In the genomic region with DNA sequence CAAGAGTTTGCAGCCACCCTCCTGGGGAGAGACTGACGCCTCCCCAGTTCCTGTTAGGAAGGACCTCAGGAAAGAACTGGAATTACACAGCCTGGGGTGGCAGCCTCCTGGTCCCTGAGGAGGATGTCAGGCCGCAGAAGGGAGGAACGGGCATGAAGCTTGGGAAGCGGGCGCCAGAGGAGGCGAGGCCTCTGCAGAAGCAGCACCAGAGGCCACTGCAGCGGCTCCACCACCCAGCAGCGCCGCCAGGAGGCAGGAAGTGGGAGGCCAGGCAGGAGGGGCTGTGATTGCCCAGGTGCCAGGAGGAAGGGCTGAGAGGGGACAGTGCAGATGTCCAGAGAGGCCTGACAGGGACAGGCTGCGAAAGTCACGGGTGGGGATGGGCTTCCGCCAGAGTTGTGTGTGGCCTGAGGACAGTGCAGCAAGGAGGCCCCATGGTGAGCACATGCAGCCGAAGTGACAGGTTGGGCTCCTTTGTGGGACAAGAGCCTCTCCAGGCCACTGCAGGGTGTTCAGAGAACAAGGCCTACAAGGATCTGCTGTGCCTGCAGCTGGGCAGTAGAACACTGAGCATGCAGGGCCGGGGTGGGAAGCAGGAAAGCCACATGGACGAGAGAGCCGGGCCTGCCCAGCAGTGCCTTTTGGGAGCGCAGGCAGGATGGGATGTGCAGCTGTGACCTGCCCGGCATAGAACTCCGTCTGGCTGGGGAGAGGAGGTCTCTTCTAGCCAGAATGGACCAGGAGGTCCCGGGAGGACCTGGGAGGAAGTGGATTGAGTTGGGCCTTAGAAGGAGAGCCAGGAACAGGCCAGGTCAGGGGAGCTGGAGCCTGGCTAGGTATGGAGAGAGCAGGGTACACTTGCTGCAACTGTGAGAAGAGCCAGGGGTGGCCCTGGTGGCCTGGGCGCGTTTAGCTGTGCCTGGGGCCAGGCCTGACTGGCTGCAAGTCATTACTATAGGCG, we compare ENCODE assay signal across 12 cellular contexts. TPM values are rescaled to one million over a fixed set of nuclear protein-coding genes. Genes with fewer than 3 reads are reported as not detected.
DNase-seq lines count a peak whose midpoint lies in the region; ATAC-seq, FAIRE-seq and TF ChIP-seq lines count a peak whose summit lies in the region.
"Had no signal": no experiment of that assay in that cellular context is flagged by ENCODE, and none has a peak within 500 bp of the region (broad histone marks: within the 10 kb centered on the region; RNA-seq: fewer than 3 reads in every experiment).

No MANE protein-coding gene starts in this region.

- no peak overlapping the region for H3K4me3 ChIP-seq in HFF-Myc (replicated peaks; ENCODE audit: low read depth, low read length)
- H3K4me3 ChIP-seq in H1 (ENCODE audit: extremely low read depth in 1 of 4, insufficient read depth in 2 of 4, low read depth in 3 of 4, low read length in 4 of 4): no peak overlapping the region
- no peak overlapping the region for H3K4me3 ChIP-seq in neural progenitor cell
- H3K4me3 ChIP-seq: SJSA1, thoracic aorta had no signal

- H3K18ac ChIP-seq in H1 (ENCODE audit: extremely low read depth, low read length): no peak overlapping the region

- TF ChIP-seq EP300 in H1 (IDR thresholded peaks at IDR 0.05; ENCODE audit: borderline replicate concordance in 1 of 2, low read depth in 2 of 2, low read length in 2 of 2): no peak

- no peak overlapping the region for H3K9ac ChIP-seq in H1 (replicated peaks in 1 of 4; ENCODE audit: extremely low read depth in 1 of 4, low read depth in 3 of 4, low read length in 3 of 4)
- no peak overlapping the region for H3K9ac ChIP-seq in neural progenitor cell

- no peak for ATAC-seq in HG03460 (IDR thresholded peaks at IDR 0.05; ENCODE audit: unreplicated experiment)

- H3K23ac ChIP-seq in H1 (ENCODE audit: insufficient read length): no peak overlapping the region

- CTCF ChIA-PET in Calu3 (lab: Charles Lee) (no interaction called here), H1 (lab: Charles Lee; ENCODE audit: partially characterized antibody) (interaction anchor here (0.6 to 4.7 kb wide), 40 partner anchors 10 to 1427 kb away, joined by 3 to 72 read pairs (median 4); no protein-coding TSS in a partner anchor)

- H3K14ac ChIP-seq in H1 (ENCODE audit: insufficient read length): no peak overlapping the region

- no peak overlapping the region for H2BK120ac ChIP-seq in H1 (replicated peaks; ENCODE audit: low read depth, low read length)

- H3K27ac Mint-ChIP-seq in Calu3 (ENCODE audit: unreplicated experiment): peak overlapping the region; percentile 43
- peak overlapping the region; percentile 34 for H3K27ac Mint-ChIP-seq in neural progenitor cell
- H3K27ac Mint-ChIP-seq: activated T-helper 1 cell treated with anti-CD3 and anti-CD28 coated beads, Interleukin-12 subunit alpha, Interleukin-12 subunit beta, Interleukin-2, Interleukin-4 antibody, amounts not matched to agents 30 ng/mL and 10 ng/mL and 1 ng/mL, durations not matched to agents 14 hours and 24 hours and 36 hours had no signal

- H3K27me3 Mint-ChIP-seq in Calu3 (ENCODE audit: unreplicated experiment) (no peaks in the 10 kb centered on the region), neural progenitor cell (ENCODE audit: insufficient read depth, low read depth) (peaks cover 9% of the 10 kb centered on the region)

- H4K20me1 ChIP-seq in H1 (replicated peaks in 1 of 2; ENCODE audit: control insufficient read depth in 1 of 2, insufficient read depth in 2 of 2, low read length in 2 of 2) (no peaks in the 10 kb centered on the region), neural progenitor cell (ENCODE audit: low read depth) (no peaks in the 10 kb centered on the region)

- H3K4me1 Mint-ChIP-seq in Calu3 (ENCODE audit: low read depth, unreplicated experiment) (no peaks in the 10 kb centered on the region), neural progenitor cell (peaks cover 5% of the 10 kb centered on the region)

- H3K27me3 ChIP-seq in H1 (replicated peaks in 1 of 4; ENCODE audit: control insufficient read depth in 3 of 4, extremely low read depth in 1 of 4, insufficient read depth in 3 of 4, low read length in 3 of 4) (no peaks in the 10 kb centered on the region), neural progenitor cell (no peaks in the 10 kb centered on the region)

- H2BK5ac ChIP-seq in H1 (ENCODE audit: low read depth, low read length): no peak overlapping the region

- H3K36me3 ChIP-seq in H1 (ENCODE audit: control insufficient read depth in 2 of 4, insufficient read depth in 4 of 4, low read length in 3 of 4) (no peaks in the 10 kb centered on the region), neural progenitor cell (no peaks in the 10 kb centered on the region)
- H3K36me3 ChIP-seq: thoracic aorta had no signal

- no TSS peak for BruUV-seq in Calu3 (replicated peaks; lab: Mats Ljungman, UMichigan)

- no peaks in the 10 kb centered on the region for H3K79me1 ChIP-seq in H1 (ENCODE audit: low read depth, low read length)

- H3K79me2 ChIP-seq in H1 (ENCODE audit: control insufficient read depth in 1 of 2, insufficient read depth in 2 of 2, low read length in 2 of 2) (no peaks in the 10 kb centered on the region), neural progenitor cell (ENCODE audit: low read depth) (no peaks in the 10 kb centered on the region)

- no peak overlapping the region for H3K56ac ChIP-seq in H1 (replicated peaks; ENCODE audit: insufficient read length, low read depth, low read length)

- no peak overlapping the region for H2BK20ac ChIP-seq in H1 (ENCODE audit: low read length)

- H3K4me1 ChIP-seq in H1 (replicated peaks in 1 of 4; ENCODE audit: control insufficient read depth in 3 of 4, insufficient read depth in 4 of 4, low read length in 3 of 4): no peaks in the 10 kb centered on the region; a peak in 1 of 7 replicates
- H3K4me1 ChIP-seq in neural progenitor cell: no peaks in the 10 kb centered on the region
- H3K4me1 ChIP-seq: SJSA1 had no signal

- H2AFZ ChIP-seq in H1 (ENCODE audit: low read length) (no peak overlapping the region), neural progenitor cell (replicated peaks) (no peak overlapping the region)

- H2AK5ac ChIP-seq in H1 (ENCODE audit: low read depth, low read length): no peak overlapping the region

- no peaks in the 10 kb centered on the region for H3F3A ChIP-seq in neural progenitor cell (ENCODE audit: low read depth)

- no peak overlapping the region for H2BK15ac ChIP-seq in H1 (ENCODE audit: low read length)

- no peak overlapping the region for H3K4me2 ChIP-seq in H1 (ENCODE audit: insufficient read depth in 1 of 2, low read depth in 2 of 2, low read length in 2 of 2)
- no peak overlapping the region for H3K4me2 ChIP-seq in neural progenitor cell

- intact Hi-C loops in Calu3 (cut with micrococcal nuclease; ENCODE audit: unreplicated experiment): no loop called here

- 85% methylated on average over 19 of the region's 23 CpGs; no CpG with 5 or more reads in 1 of the 2 experiments for WGBS in H1 (ENCODE audit: extremely low coverage in 1 of 2, insufficient coverage in 1 of 2, insufficient read length in 1 of 2, insufficient replicate concordance in 2 of 2, low coverage in 1 of 2, low lambda C conversion rate in 2 of 2, missing lambda C conversion rate in 1 of 2), 2 experiments

- DNase-seq in Calu3 (no peak), HFF-Myc (ENCODE audit: extremely low read depth, low read depth) (no peak), H1 (ENCODE audit: low read depth in 1 of 2, low spot score in 2 of 2) (peak in 1 of 2 experiments; percentile 89), neural progenitor cell (ENCODE audit: low spot score) (no peak), dedifferentiated amniotic fluid mesenchymal stem cell (ENCODE audit: extremely low spot score) (no peak), NCI-H1436 (lab: John Stamatoyannopoulos, UW) (no peak)
- DNase-seq: NCI-H1417, NCI-H524 had no signal

- no peak for FAIRE-seq in H1 (lab: Jason Lieb, UNC)

- H4K5ac ChIP-seq in H1 (ENCODE audit: insufficient read length, low read depth, low read length): no peak overlapping the region

- TF ChIP-seq POLR2A in H1 (IDR thresholded peaks at IDR 0.05; ENCODE audit: control extremely low read depth in 1 of 2, low read depth in 2 of 2, low read length in 2 of 2): no peak

- H3K23me2 ChIP-seq in H1 (ENCODE audit: low read depth, low read length): no peaks in the 10 kb centered on the region

- H3K9me3 ChIP-seq in H1 (ENCODE audit: insufficient read depth in 2 of 2, low read depth in 1 of 2, low read length in 1 of 2) (no peaks in the 10 kb centered on the region), neural progenitor cell (ENCODE audit: low read depth) (no peaks in the 10 kb centered on the region)
- H3K9me3 ChIP-seq: SJSA1 had no signal

- H3K36me3 Mint-ChIP-seq in Calu3 (ENCODE audit: insufficient read depth, unreplicated experiment): peaks cover 19% of the 10 kb centered on the region
- H3K36me3 Mint-ChIP-seq in neural progenitor cell: peaks cover 8% of the 10 kb centered on the region

- no peak overlapping the region for H4K91ac ChIP-seq in H1 (replicated peaks; ENCODE audit: insufficient read length, low read length)

- H3K27ac ChIP-seq in H1 (ENCODE audit: low read depth, low read length): no peak overlapping the region
- no peak overlapping the region for H3K27ac ChIP-seq in neural progenitor cell
- H3K27ac ChIP-seq: SJSA1, thoracic aorta had no signal

- POLR2A ChIA-PET in H1 (lab: Charles Lee; ENCODE audit: partially characterized antibody): interaction anchor here (1.0 to 1.1 kb wide), 2 partner anchors 10 to 24 kb away, joined by 3 to 5 read pairs; no protein-coding TSS in a partner anchor

- TF ChIP-seq RAD21 in H1 (IDR thresholded peaks at IDR 0.05 in 1 of 2, conservative IDR thresholded peaks at IDR 0.05 in 1 of 2; ENCODE audit: low read depth in 2 of 2, low read length in 2 of 2): peak; percentile 54 to 62

- H3K4me3 Mint-ChIP-seq in Calu3 (ENCODE audit: low read depth, unreplicated experiment) (no peak overlapping the region), neural progenitor cell (no peak overlapping the region)
- H3K4me3 Mint-ChIP-seq: activated T-helper 1 cell treated with anti-CD3 and anti-CD28 coated beads, Interleukin-12 subunit alpha, Interleukin-12 subunit beta, Interleukin-2, Interleukin-4 antibody, amounts not matched to agents 30 ng/mL and 10 ng/mL and 1 ng/mL, durations not matched to agents 14 hours and 24 hours and 36 hours had no signal

- no peak overlapping the region for H4K8ac ChIP-seq in H1 (ENCODE audit: extremely low read depth, insufficient read depth, low read length)

- H3K4ac ChIP-seq in H1 (replicated peaks; ENCODE audit: insufficient read length, low read depth, low read length): no peak overlapping the region

- H2BK12ac ChIP-seq in H1 (ENCODE audit: low read depth, low read length): peak overlapping the region; percentile 39; the same call in 1 of the 2 replicates

- TF ChIP-seq CTCF in Calu3 (IDR thresholded peaks at IDR 0.05; ENCODE audit: unreplicated experiment) (no peak), HFF-Myc (IDR thresholded peaks at IDR 0.05; ENCODE audit: low read depth, low read length, missing control alignments) (peak; percentile 28), H1 (IDR thresholded peaks at IDR 0.05; ENCODE audit: control extremely low read depth in 1 of 3, insufficient read depth in 1 of 3, low read depth in 1 of 3, low read length in 3 of 3) (peak in 2 of 3 experiments; percentile 82 to 87; a peak in 3 of 4 replicates), neural progenitor cell (IDR thresholded peaks at IDR 0.05) (no peak)

- H3K9me3 Mint-ChIP-seq in Calu3 (ENCODE audit: low read depth, unreplicated experiment) (no peaks in the 10 kb centered on the region), neural progenitor cell (no peaks in the 10 kb centered on the region)
- H3K9me3 Mint-ChIP-seq: activated T-helper 1 cell treated with anti-CD3 and anti-CD28 coated beads, Interleukin-12 subunit alpha, Interleukin-12 subunit beta, Interleukin-2, Interleukin-4 antibody, amounts not matched to agents 30 ng/mL and 10 ng/mL and 1 ng/mL, durations not matched to agents 14 hours and 24 hours and 36 hours had no signal

RNA-seq across cellular contexts. Expression of gene ALPP, which starts 39.1 kb away (rescaled TPM):
- total RNA-seq in Calu3 (2022) (not detected in 2 replicates), neural progenitor cell (ENCODE audit: low replicate concordance) (not detected in 2 replicates)
- 0.15 TPM in 1 of 2 replicates, not detected in the other for total RNA-seq in H1 (2021; fragmentation: NEBNext Ultra II Directional; extraction: Animal tissue kit (Norgen Biotek cat#: 25700))
- 0.15 and 0.20 TPM in 2 replicates for polyA plus RNA-seq in H1 (2011; rRNA removed)
- polyA plus RNA-seq in H1 (2011; cell fraction: cytosol; rRNA removed): 0.06 TPM
- polyA plus RNA-seq in H1 (2011; cell fraction: nucleus; rRNA removed): 0.19 TPM
- 0.28 to 0.85 TPM (median 0.65 TPM) in 4 replicates for polyA plus RNA-seq in H1 (2012, experiment 1 of 2)
- polyA plus RNA-seq in H1 (2012, experiment 2 of 2): 0.07 TPM
- 0.12 TPM for polyA plus RNA-seq in H1 (2013, experiment 1 of 2)
- polyA plus RNA-seq in H1 (2013, experiment 2 of 2): 0.06 TPM
- 0.06 and 0.07 TPM in 2 replicates for polyA minus RNA-seq in H1 (2011; rRNA and poly(A)+ RNA removed)
- not detected for polyA minus RNA-seq in H1 (2011; cell fraction: cytosol; rRNA and poly(A)+ RNA removed)
- not detected for polyA minus RNA-seq in H1 (2011; cell fraction: nucleus; rRNA and poly(A)+ RNA removed)
- total RNA-seq: activated T-helper 1 cell treated with anti-CD3 and anti-CD28 coated beads, Interleukin-12 subunit alpha, Interleukin-12 subunit beta, Interleukin-2, Interleukin-4 antibody, amounts not matched to agents 30 ng/mL and 10 ng/mL and 1 ng/mL, durations not matched to agents 14 hours and 24 hours and 36 hours; thoracic aorta had no signal

Comparison
In these comparisons a context has a peak if more than half of its experiments do, and no peak if none do; other contexts are left out.
1. CTCF ChIP-seq: peak in HFF-Myc (single experiment) and H1 (2 of 3); none in Calu3 (single experiment) and neural progenitor cell (single experiment).